In the genomic region with DNA sequence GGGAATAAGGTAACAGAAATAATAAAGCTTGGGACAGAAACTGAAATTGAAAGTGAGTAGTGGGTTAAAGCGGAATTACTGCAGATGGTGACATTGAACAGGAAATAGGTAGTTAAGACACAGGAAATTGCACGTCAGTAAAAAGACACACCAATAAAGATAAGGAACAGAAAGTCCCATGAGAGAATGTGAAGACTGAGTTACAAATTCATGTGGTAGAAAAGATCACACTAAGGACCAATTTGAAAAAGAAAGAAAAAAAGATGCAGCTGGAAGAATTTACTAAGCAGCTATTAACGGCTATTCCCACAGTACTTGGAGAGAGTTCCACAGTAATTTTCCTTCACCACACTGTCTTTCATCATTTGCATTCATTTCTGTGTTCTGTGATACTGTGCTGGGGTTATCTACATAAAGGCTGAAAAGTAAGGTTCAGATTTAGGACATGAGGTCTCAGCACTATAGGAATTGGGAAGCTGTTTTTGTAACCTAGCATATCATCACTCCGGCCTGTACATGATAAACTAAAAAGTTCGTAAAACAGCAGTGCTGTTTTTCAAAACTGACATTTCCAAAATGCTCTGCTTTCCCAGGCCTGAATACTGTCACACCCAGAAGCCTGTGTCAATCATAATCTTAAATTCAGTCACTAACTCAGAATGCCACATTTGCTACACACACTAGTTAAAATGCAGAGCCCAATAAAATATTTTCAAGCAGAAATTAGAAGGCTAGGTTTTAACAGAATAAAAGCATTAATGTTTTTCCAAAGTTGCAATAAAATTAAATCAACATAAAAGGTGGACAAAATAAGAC, we compare ENCODE assay signal across 8 cellular contexts. TPM values are rescaled to one million over a fixed set of nuclear protein-coding genes. Genes with fewer than 3 reads are reported as not detected.
DNase-seq lines count a peak whose midpoint lies in the region; ATAC-seq, FAIRE-seq and TF ChIP-seq lines count a peak whose summit lies in the region.

No MANE protein-coding gene starts in this region.

- FAIRE-seq in urothelium cell line (lab: Jason Lieb, UNC), result no peak

- no peaks in the 10 kb centered on the region for H3F3A ChIP-seq in GM23338 (replicated peaks; ENCODE audit: low read depth)

- H3K79me2 ChIP-seq in GM23338 (replicated peaks; ENCODE audit: insufficient read depth), result peaks cover 17% of the 10 kb centered on the region; the same call in 1 of the 2 replicates

- H3K4me2 ChIP-seq in GM23338, result peak overlapping the region; percentile 11; the same call in 1 of the 2 replicates

- no peak for DNase-seq in GM23338 (ENCODE audit: low spot score)
- DNase-seq in LHCN-M2 (ENCODE audit: low read depth), result peak; percentile 37
- DNase-seq in choroid plexus epithelial cell (ENCODE audit: low read depth), result peak; percentile 78
- DNase-seq in naive thymus-derived CD8-positive, alpha-beta T cell, result peak in 5 of 10 donors; percentile 9 to 83 (median 72)
- no peak for DNase-seq in DMS79 treated with DMSO at 0.1 percent for 48 hours (lab: John Stamatoyannopoulos, UW)
- DNase-seq in urothelium cell line (ENCODE audit: low spot score), result no peak
- DNase-seq in GOT3 (lab: John Stamatoyannopoulos, UW), result no peak

- POLR2A ChIA-PET in naive thymus-derived CD8-positive, alpha-beta T cell (lab: Charles Lee), result interaction anchor here (0.6 to 1.2 kb wide), 3 partner anchors 43 to 1843 kb away, joined by 3 to 4 read pairs (median 4); a partner anchor contains a TSS

- ATAC-seq in GM18505 (IDR thresholded peaks at IDR 0.05; ENCODE audit: unreplicated experiment) (peak; percentile 96), GM23338 (no peak)
- ATAC-seq in naive thymus-derived CD8-positive, alpha-beta T cell, result peak; percentile 96 to 99

- no peaks in the 10 kb centered on the region for H4K20me1 ChIP-seq in GM23338 (replicated peaks; ENCODE audit: insufficient read depth)

- H3K4me1 ChIP-seq in GM23338 (ENCODE audit: insufficient read depth), result peaks cover 15% of the 10 kb centered on the region; the same call in 1 of the 2 replicates

- peak overlapping the region; percentile 37 for H3K27ac Mint-ChIP-seq in GM23338
- peak overlapping the region; percentile 81 to 98 (median 95) for H3K27ac Mint-ChIP-seq in naive thymus-derived CD8-positive, alpha-beta T cell

- H3K27ac ChIP-seq in GM23338 (ENCODE audit: low read depth), result no peak overlapping the region

- no peak overlapping the region for H3K4me3 Mint-ChIP-seq in GM23338
- peak overlapping the region; percentile 74 to 92 (median 87) for H3K4me3 Mint-ChIP-seq in naive thymus-derived CD8-positive, alpha-beta T cell

- H3K27me3 Mint-ChIP-seq in GM23338 (ENCODE audit: insufficient read depth, low read depth, poor library complexity), result no peaks in the 10 kb centered on the region
- H3K27me3 Mint-ChIP-seq in naive thymus-derived CD8-positive, alpha-beta T cell, result no peaks in the 10 kb centered on the region

- H2AFZ ChIP-seq in GM23338, result no peak overlapping the region

- H3K9me3 Mint-ChIP-seq in GM23338, result peaks cover 3% of the 10 kb centered on the region; the same call in 1 of the 3 replicates
- no peaks in the 10 kb centered on the region for H3K9me3 Mint-ChIP-seq in naive thymus-derived CD8-positive, alpha-beta T cell

- peaks cover 19% of the 10 kb centered on the region for H3K36me3 Mint-ChIP-seq in GM23338 (ENCODE audit: low read depth)
- peaks cover 5 to 33% (median 23%) of the 10 kb centered on the region in 3 donors for H3K36me3 Mint-ChIP-seq in naive thymus-derived CD8-positive, alpha-beta T cell

- no peaks in the 10 kb centered on the region for H3K9me2 ChIP-seq in GM23338 (ENCODE audit: insufficient read depth)

- no peak for TF ChIP-seq POLR2A in GM18505 (IDR thresholded peaks at IDR 0.05; ENCODE audit: borderline replicate concordance, extremely low read depth, insufficient read depth, insufficient read length)

- H3K27me3 ChIP-seq in GM23338 (ENCODE audit: insufficient read depth), result no peaks in the 10 kb centered on the region

- no peaks in the 10 kb centered on the region for H3K36me3 ChIP-seq in GM23338 (ENCODE audit: insufficient read depth)

- TF ChIP-seq CTCF in GM23338 (conservative IDR thresholded peaks at IDR 0.05; ENCODE audit: low read depth in 2 of 2) (no peak), choroid plexus epithelial cell (conservative IDR thresholded peaks at IDR 0.05; ENCODE audit: low read depth, low read length) (no peak)

- peaks cover 38% of the 10 kb centered on the region for H3K4me1 Mint-ChIP-seq in GM23338
- peaks cover 7 to 53% (median 27%) of the 10 kb centered on the region in 4 donors for H3K4me1 Mint-ChIP-seq in naive thymus-derived CD8-positive, alpha-beta T cell

- H3K4me3 ChIP-seq in GM23338 (no peak overlapping the region), choroid plexus epithelial cell (ENCODE audit: low read depth, low read length) (peak overlapping the region; percentile 15)

TF ChIP-seq in GM23338, 12 proteins besides CTCF, POLR2A, EP300 and RAD21:
- no peak for TF ChIP-seq ZNF331 (CRISPR knock-in tag; IDR thresholded peaks at IDR 0.05; ENCODE audit: low read depth)
- TF ChIP-seq, protein P1, sequence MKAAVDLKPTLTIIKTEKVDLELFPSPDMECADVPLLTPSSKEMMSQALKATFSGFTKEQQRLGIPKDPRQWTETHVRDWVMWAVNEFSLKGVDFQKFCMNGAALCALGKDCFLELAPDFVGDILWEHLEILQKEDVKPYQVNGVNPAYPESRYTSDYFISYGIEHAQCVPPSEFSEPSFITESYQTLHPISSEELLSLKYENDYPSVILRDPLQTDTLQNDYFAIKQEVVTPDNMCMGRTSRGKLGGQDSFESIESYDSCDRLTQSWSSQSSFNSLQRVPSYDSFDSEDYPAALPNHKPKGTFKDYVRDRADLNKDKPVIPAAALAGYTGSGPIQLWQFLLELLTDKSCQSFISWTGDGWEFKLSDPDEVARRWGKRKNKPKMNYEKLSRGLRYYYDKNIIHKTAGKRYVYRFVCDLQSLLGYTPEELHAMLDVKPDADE (IDR thresholded peaks at IDR 0.05), result 0 out of 2 replicates have a peak, but pooled peaks have one; percentile 22

RNA-seq across cellular contexts. Expression of a gene that starts 42.9 kb away (rescaled TPM):
- 44.3 and 46.3 TPM in 2 replicates for total RNA-seq in GM23338 (2014; rRNA removed; shearing (Covaris generic))
- polyA plus RNA-seq in GM23338 (2016; fragmentation: Nextera tagmentation; extraction: Ambion mirVana), result 27.4 and 29.3 TPM in 2 replicates
- 19.0 and 22.7 TPM in 2 replicates for total RNA-seq in LHCN-M2 (2014; rRNA removed)
- polyA plus RNA-seq in LHCN-M2 (2012), result 6.8 TPM
- 10 to 100 TPM; 24.5 to 26.3 TPM for total RNA-seq in naive thymus-derived CD8-positive, alpha-beta T cell
- 10 to 100 TPM; 13.2 to 14.5 (median 14.4) TPM for polyA plus RNA-seq in naive thymus-derived CD8-positive, alpha-beta T cell

Comparison
In these comparisons a context has a peak if more than half of its experiments do, and no peak if none do; other contexts are left out.
1. DNase-seq: peak in LHCN-M2 (single experiment) and choroid plexus epithelial cell (single experiment); none in GM23338 (single experiment), DMS79 treated with DMSO at 0.1 percent for 48 hours (single experiment), urothelium cell line (single experiment) and GOT3 (single experiment).